2 cellular contexts compared by ENCODE assay signal in genomic region chr7:82323806-82324205, GRCh38.
TF ChIP-seq lines count a peak whose summit lies in the region.

No MANE protein-coding gene starts in this region.

TF ChIP-seq in SK-N-SH, 30 proteins besides CTCF, POLR2A, EP300 and RAD21 (continued from another document):
- TF ChIP-seq IRF3 (IDR thresholded peaks at IDR 0.05; ENCODE audit: low read depth, low read length) (no peak), MXI1 (IDR thresholded peaks at IDR 0.05; ENCODE audit: low read depth, low read length) (no peak), TAF1 (IDR thresholded peaks at IDR 0.05; ENCODE audit: borderline replicate concordance, low read depth, low read length) (no peak), JUND (IDR thresholded peaks at IDR 0.05) (no peak), GABPA (IDR thresholded peaks at IDR 0.05; ENCODE audit: low read depth) (no peak), RCOR1 (IDR thresholded peaks at IDR 0.05; ENCODE audit: low read length) (no peak), TCF12 (IDR thresholded peaks at IDR 0.05) (no peak), SMC3 (IDR thresholded peaks at IDR 0.05; ENCODE audit: low read depth, low read length) (no peak), FOXM1 (IDR thresholded peaks at IDR 0.05; ENCODE audit: low read depth) (no peak), RFX5 (IDR thresholded peaks at IDR 0.05; ENCODE audit: low read length) (no peak), SIN3A (IDR thresholded peaks at IDR 0.05; ENCODE audit: borderline replicate concordance, low read depth, low read length) (no peak), ELF1 (IDR thresholded peaks at IDR 0.05) (no peak), ZBTB33 (IDR thresholded peaks at IDR 0.05; ENCODE audit: borderline replicate concordance, low read depth) (no peak), MAX (IDR thresholded peaks at IDR 0.05; ENCODE audit: low read depth) (no peak), RXRA (IDR thresholded peaks at IDR 0.05; ENCODE audit: borderline replicate concordance, low read depth) (no peak), NFIC (IDR thresholded peaks at IDR 0.05; ENCODE audit: borderline replicate concordance) (no peak), REST (IDR thresholded peaks at IDR 0.05; ENCODE audit: low read depth, low read length) (no peak), TEAD4 (IDR thresholded peaks at IDR 0.05; ENCODE audit: borderline replicate concordance, insufficient read depth) (no peak)

TF ChIP-seq in IMR-90, 13 proteins besides CTCF, POLR2A, EP300 and RAD21 (continued from another document):
- no peak for TF ChIP-seq RFX5 (IDR thresholded peaks at IDR 0.05; ENCODE audit: low read depth, low read length)
- no peak for TF ChIP-seq BHLHE40 (IDR thresholded peaks at IDR 0.05; ENCODE audit: low read depth, low read length)
- no peak for TF ChIP-seq SMC3 (IDR thresholded peaks at IDR 0.05; ENCODE audit: low read depth, low read length)
- TF ChIP-seq ELK1 (IDR thresholded peaks at IDR 0.05; ENCODE audit: borderline replicate concordance, low read depth, low read length): no peak
- no peak for TF ChIP-seq CHD1 (IDR thresholded peaks at IDR 0.05; ENCODE audit: low read depth, low read length)
- TF ChIP-seq MXI1 (IDR thresholded peaks at IDR 0.05; ENCODE audit: borderline replicate concordance, low read depth, low read length): no peak
TF ChIP-seq in IMR-90: peak in this region for 0.
